ENCODE assay signal across 1 cellular context in the genomic region with DNA sequence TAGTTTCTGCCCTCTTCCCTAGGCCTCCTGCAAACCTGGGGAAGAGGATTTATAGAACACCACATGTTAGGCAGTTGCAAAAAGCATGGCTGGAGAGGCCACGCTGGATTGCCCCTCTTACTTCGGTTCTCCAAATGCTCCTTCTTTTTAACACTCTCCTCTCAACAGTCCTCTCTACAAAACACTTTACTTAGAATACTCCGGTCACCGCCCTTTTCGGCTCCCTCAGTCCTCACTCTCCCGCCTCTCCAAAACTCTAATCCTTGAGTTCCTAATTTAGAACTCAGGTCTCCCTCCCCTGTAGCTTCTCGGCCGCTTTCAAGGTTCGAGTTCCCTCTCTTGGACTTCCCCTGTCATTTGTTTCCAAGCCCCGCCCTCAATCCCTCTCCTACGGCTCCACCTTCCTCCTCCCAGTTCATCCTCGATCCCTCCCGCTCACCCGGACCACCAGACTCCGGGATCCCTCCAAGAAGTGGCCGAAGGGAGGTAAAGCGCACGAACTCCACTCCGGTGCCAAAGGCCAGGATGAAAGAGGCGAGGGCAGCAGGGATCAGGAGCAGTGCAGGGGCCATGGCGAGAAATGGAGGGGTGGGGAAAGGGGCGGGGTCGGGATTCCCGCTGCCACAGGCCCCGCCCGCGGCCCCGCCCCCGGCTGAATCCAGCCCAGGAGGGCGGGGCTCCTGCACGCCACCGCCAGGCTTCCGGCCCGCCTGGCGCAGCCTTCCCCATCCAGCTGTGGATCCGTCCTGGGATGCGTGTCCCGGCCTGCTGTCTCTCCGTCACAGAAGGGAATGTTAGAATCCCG.
TF ChIP-seq lines count a peak whose summit lies in the region.

A gene with protein sequence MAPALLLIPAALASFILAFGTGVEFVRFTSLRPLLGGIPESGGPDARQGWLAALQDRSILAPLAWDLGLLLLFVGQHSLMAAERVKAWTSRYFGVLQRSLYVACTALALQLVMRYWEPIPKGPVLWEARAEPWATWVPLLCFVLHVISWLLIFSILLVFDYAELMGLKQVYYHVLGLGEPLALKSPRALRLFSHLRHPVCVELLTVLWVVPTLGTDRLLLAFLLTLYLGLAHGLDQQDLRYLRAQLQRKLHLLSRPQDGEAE (minus strand): TSS at position 582 of the 805 bp plus-strand sequence. CDS start 10 bp downstream, at position 572.

TF ChIP-seq in SK-N-SH, 30 proteins besides CTCF, POLR2A, EP300 and RAD21 (continued from another document):
- no peak for TF ChIP-seq ZBTB33 (IDR thresholded peaks at IDR 0.05; ENCODE audit: borderline replicate concordance, low read depth)
- TF ChIP-seq MEF2A (IDR thresholded peaks at IDR 0.05; ENCODE audit: borderline replicate concordance, low read depth) = no peak
- peak; percentile 55; the same call in 1 of the 2 replicates for TF ChIP-seq TAF1 (IDR thresholded peaks at IDR 0.05; ENCODE audit: borderline replicate concordance, low read depth, low read length)
- no peak; the same call in 1 of the 2 replicates for TF ChIP-seq PBX3 (IDR thresholded peaks at IDR 0.05)
- no peak for TF ChIP-seq RCOR1 (IDR thresholded peaks at IDR 0.05; ENCODE audit: low read length)
- TF ChIP-seq, protein P1, sequence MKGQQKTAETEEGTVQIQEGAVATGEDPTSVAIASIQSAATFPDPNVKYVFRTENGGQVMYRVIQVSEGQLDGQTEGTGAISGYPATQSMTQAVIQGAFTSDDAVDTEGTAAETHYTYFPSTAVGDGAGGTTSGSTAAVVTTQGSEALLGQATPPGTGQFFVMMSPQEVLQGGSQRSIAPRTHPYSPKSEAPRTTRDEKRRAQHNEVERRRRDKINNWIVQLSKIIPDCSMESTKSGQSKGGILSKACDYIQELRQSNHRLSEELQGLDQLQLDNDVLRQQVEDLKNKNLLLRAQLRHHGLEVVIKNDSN (IDR thresholded peaks at IDR 0.05; ENCODE audit: borderline replicate concordance, low read depth) = no peak
- no peak for TF ChIP-seq EZH2phosphoT487 (IDR thresholded peaks at IDR 0.05; ENCODE audit: borderline replicate concordance, low read depth)
- TF ChIP-seq YY1 (IDR thresholded peaks at IDR 0.05; ENCODE audit: low read depth) = no peak
- no peak for TF ChIP-seq FOXJ3 (CRISPR knock-in tag; IDR thresholded peaks at IDR 0.05)
- no peak for TF ChIP-seq CHD2 (IDR thresholded peaks at IDR 0.05; ENCODE audit: low read length, partially characterized antibody)
- TF ChIP-seq ELF1 (IDR thresholded peaks at IDR 0.05) = 0 out of 2 replicates have a peak, but pooled peaks have one; percentile 37
- TF ChIP-seq SIN3A (IDR thresholded peaks at IDR 0.05; ENCODE audit: borderline replicate concordance, low read depth, low read length) = peak; percentile 88
- TF ChIP-seq MXI1 (IDR thresholded peaks at IDR 0.05; ENCODE audit: low read depth, low read length) = peak; percentile 95
- TF ChIP-seq TEAD4 (IDR thresholded peaks at IDR 0.05; ENCODE audit: borderline replicate concordance, insufficient read depth) = no peak
- no peak for TF ChIP-seq USF2 (IDR thresholded peaks at IDR 0.05; ENCODE audit: borderline replicate concordance, low read depth, low read length)
- peak; percentile 45; the same call in 1 of the 2 replicates for TF ChIP-seq NRF1 (IDR thresholded peaks at IDR 0.05; ENCODE audit: low read depth, low read length)
- TF ChIP-seq POLR2AphosphoS5 (IDR thresholded peaks at IDR 0.05; ENCODE audit: low read depth, low read length) = peak; percentile 78
- peak; percentile 53; the same call in 1 of the 2 replicates for TF ChIP-seq GABPA (IDR thresholded peaks at IDR 0.05; ENCODE audit: low read depth)
- TF ChIP-seq MAX (IDR thresholded peaks at IDR 0.05; ENCODE audit: low read depth) = peak; percentile 57
- no peak for TF ChIP-seq FOSL2 (IDR thresholded peaks at IDR 0.05; ENCODE audit: borderline replicate concordance, low read depth)
- no peak for TF ChIP-seq RFX5 (IDR thresholded peaks at IDR 0.05; ENCODE audit: low read length)
- TF ChIP-seq SMC3 (IDR thresholded peaks at IDR 0.05; ENCODE audit: low read depth, low read length) = no peak
